In genomic region chr17:62300697-62301096, GRCh38 we compare ENCODE assay signal across 36 cellular contexts.
"Had no signal": no experiment of that assay in that cellular context is flagged by ENCODE, and none has a peak within 500 bp of the region (broad histone marks: within the 10 kb centered on the region; RNA-seq: fewer than 3 reads in every experiment).

No MANE protein-coding gene starts in this region.

- H3K4me1 ChIP-seq: ascending aorta had no signal

- H3K36me3 Mint-ChIP-seq: activated CD4-positive, alpha-beta memory T cell treated with anti-CD3 and anti-CD28 coated beads for 36 hours; activated CD8-positive, alpha-beta memory T cell treated with anti-CD3 and anti-CD28 coated beads, Interleukin-2, amount 10 ng/mL, durations not matched to agents 7 days and 5 days; activated naive CD4-positive, alpha-beta T cell treated with anti-CD3 and anti-CD28 coated beads, Interleukin-2, amount 10 ng/mL, durations not matched to agents 7 days and 5 days; activated naive CD8-positive, alpha-beta T cell; activated naive CD8-positive, alpha-beta T cell treated with anti-CD3 and anti-CD28 coated beads, Interleukin-2, amount 10 ng/mL, durations not matched to agents 7 days and 5 days; brain had no signal

- H3K27ac ChIP-seq: ascending aorta, cardiac muscle cell, VCaP had no signal

- H3K27me3 Mint-ChIP-seq: activated naive CD4-positive, alpha-beta T cell treated with anti-CD3 and anti-CD28 coated beads, Interleukin-2, amount 10 ng/mL, durations not matched to agents 7 days and 5 days had no signal

- H3K9me3 ChIP-seq: ascending aorta had no signal

- H3K27me3 ChIP-seq: ascending aorta, cardiac muscle cell had no signal

- H3K4me1 Mint-ChIP-seq: activated B cell treated with CpG ODN at 0.5 μM for 24 hours; activated CD4-positive, alpha-beta T cell treated with anti-CD3 and anti-CD28 coated beads, Interleukin-2, amount 10 ng/mL, durations not matched to agents 24 days and 14 days; activated CD8-positive, alpha-beta memory T cell treated with anti-CD3 and anti-CD28 coated beads, Interleukin-2, amount 10 ng/mL, durations not matched to agents 7 days and 5 days; activated naive CD4-positive, alpha-beta T cell treated with anti-CD3 and anti-CD28 coated beads, Interleukin-2, amount 10 ng/mL, durations not matched to agents 7 days and 5 days; activated naive CD4-positive, alpha-beta T cell treated with anti-CD3 and anti-CD28 coated beads, Interleukin-2, amount 50 U/mL, for 24 hours; activated naive CD8-positive, alpha-beta T cell treated with anti-CD3 and anti-CD28 coated beads, Interleukin-2, amount 10 ng/mL, durations not matched to agents 7 days and 5 days; activated naive CD8-positive, alpha-beta T cell treated with anti-CD3 and anti-CD28 coated beads, Interleukin-2, amount 50 U/mL, for 24 hours; brain; central memory CD8-positive, alpha-beta T cell had no signal

- H3K4me3 Mint-ChIP-seq: activated B cell treated with CpG ODN at 0.5 μM for 24 hours; activated CD4-positive, alpha-beta memory T cell treated with anti-CD3 and anti-CD28 coated beads for 36 hours; activated CD4-positive, alpha-beta T cell treated with anti-CD3 and anti-CD28 coated beads, Interleukin-2, amount 10 ng/mL, durations not matched to agents 24 days and 14 days; activated CD8-positive, alpha-beta memory T cell treated with anti-CD3 and anti-CD28 coated beads, Interleukin-2, amount 10 ng/mL, durations not matched to agents 7 days and 5 days; activated CD8-positive, alpha-beta T cell treated with anti-CD3 and anti-CD28 coated beads, Interleukin-2, amount 10 ng/mL, durations not matched to agents 7 days and 5 days; activated naive CD4-positive, alpha-beta T cell treated with anti-CD3 and anti-CD28 coated beads, Interleukin-2, amount 10 ng/mL, durations not matched to agents 7 days and 5 days; activated naive CD4-positive, alpha-beta T cell treated with anti-CD3 and anti-CD28 coated beads, Interleukin-2, amount 50 U/mL, for 24 hours; activated naive CD8-positive, alpha-beta T cell; activated naive CD8-positive, alpha-beta T cell treated with anti-CD3 and anti-CD28 coated beads, Interleukin-2, amount 10 ng/mL, durations not matched to agents 7 days and 5 days; activated naive CD8-positive, alpha-beta T cell treated with anti-CD3 and anti-CD28 coated beads, Interleukin-2, amount 50 U/mL, for 24 hours; activated T-cell treated with anti-CD3 and anti-CD28 coated beads, Interleukin-2, amount 50 U/mL, for 24 hours; brain; central memory CD8-positive, alpha-beta T cell; T-helper 2 cell treated with Interferon-gamma antibody and Interleukin-4, amounts not matched to agents 5 μg/mL and 100 μg/mL, for 36 hours had no signal

- DNase-seq: activated B cell treated with CpG ODN at 0.5 μM for 24 hours; activated CD4-positive, alpha-beta memory T cell treated with anti-CD3 and anti-CD28 coated beads for 36 hours; activated CD4-positive, alpha-beta T cell treated with anti-CD3 and anti-CD28 coated beads for 4 hours; activated CD4-positive, alpha-beta T cell treated with anti-CD3 and anti-CD28 coated beads, Interleukin-2, amount 10 ng/mL, durations not matched to agents 24 days and 14 days; activated CD4-positive, alpha-beta T cell treated with anti-CD3 and anti-CD28 coated beads, Interleukin-2, amount 50 U/mL, for 1 hour; activated CD4-positive, alpha-beta T cell treated with anti-CD3 and anti-CD28 coated beads, Interleukin-2, amount 50 U/mL, for 4 hours; activated CD4-positive, CD25-positive, alpha-beta regulatory T cell treated with anti-CD3 and anti-CD28 coated beads, Interleukin-2, amount 50 U/mL, for 72 hours; activated CD8-positive, alpha-beta memory T cell treated with anti-CD3 and anti-CD28 coated beads for 24 hours; activated CD8-positive, alpha-beta memory T cell treated with anti-CD3 and anti-CD28 coated beads, Interleukin-2, amount 10 ng/mL, durations not matched to agents 7 days and 5 days; activated CD8-positive, alpha-beta memory T cell treated with anti-CD3 and anti-CD28 coated beads, Interleukin-2, amount 50 U/mL, for 48 hours; activated CD8-positive, alpha-beta T cell treated with anti-CD3 and anti-CD28 coated beads, Interleukin-2, amount 10 ng/mL, durations not matched to agents 7 days and 5 days; activated effector memory CD4-positive, alpha-beta T cell treated with Interleukin-2 at 50 U/mL for 16 hours; activated gamma-delta T cell; activated naive CD4-positive, alpha-beta T cell treated with anti-CD3 and anti-CD28 coated beads, Interleukin-2, amount 10 ng/mL, durations not matched to agents 7 days and 5 days; activated naive CD4-positive, alpha-beta T cell treated with Interleukin-2 at 50 U/mL for 16 hours; activated naive CD8-positive, alpha-beta T cell treated with anti-CD3 and anti-CD28 coated beads, Interleukin-2, amount 10 ng/mL, durations not matched to agents 7 days and 5 days; activated naive CD8-positive, alpha-beta T cell treated with anti-CD3 and anti-CD28 coated beads, Interleukin-2, amount 50 U/mL, for 24 hours; activated T-cell treated with anti-CD3 and anti-CD28 coated beads, Interleukin-2, amount 50 U/mL, for 24 hours; activated T-cell treated with anti-CD3 and anti-CD28 coated beads, Interleukin-2, amount 50 U/mL, for 48 hours; amygdala; anterior cingulate cortex; caudate nucleus; cerebellar nuclear complex; T-helper 2 cell; T-helper 9 cell had no signal

- FAIRE-seq: bronchial epithelial cell, TTC549 had no signal

- ATAC-seq: activated CD8-positive, alpha-beta memory T cell treated with anti-CD3 and anti-CD28 coated beads, Interleukin-2, amount 10 ng/mL, durations not matched to agents 7 days and 5 days; activated CD8-positive, alpha-beta T cell treated with anti-CD3 and anti-CD28 coated beads, Interleukin-2, amount 10 ng/mL, durations not matched to agents 7 days and 5 days; activated naive CD8-positive, alpha-beta T cell treated with anti-CD3 and anti-CD28 coated beads, Interleukin-2, amount 50 U/mL, for 24 hours had no signal

- H3K4me3 ChIP-seq: ascending aorta, cardiac muscle cell had no signal

- H3K27ac Mint-ChIP-seq: activated B cell treated with CpG ODN at 0.5 μM for 24 hours; activated CD4-positive, alpha-beta memory T cell treated with anti-CD3 and anti-CD28 coated beads for 36 hours; activated CD4-positive, alpha-beta T cell treated with anti-CD3 and anti-CD28 coated beads, Interleukin-2, amount 10 ng/mL, durations not matched to agents 24 days and 14 days; activated CD8-positive, alpha-beta memory T cell treated with anti-CD3 and anti-CD28 coated beads, Interleukin-2, amount 10 ng/mL, durations not matched to agents 7 days and 5 days; activated CD8-positive, alpha-beta T cell treated with anti-CD3 and anti-CD28 coated beads, Interleukin-2, amount 10 ng/mL, durations not matched to agents 7 days and 5 days; activated naive CD4-positive, alpha-beta T cell treated with anti-CD3 and anti-CD28 coated beads, Interleukin-2, amount 10 ng/mL, durations not matched to agents 7 days and 5 days; activated naive CD4-positive, alpha-beta T cell treated with anti-CD3 and anti-CD28 coated beads, Interleukin-2, amount 50 U/mL, for 24 hours; activated naive CD8-positive, alpha-beta T cell; activated naive CD8-positive, alpha-beta T cell treated with anti-CD3 and anti-CD28 coated beads, Interleukin-2, amount 10 ng/mL, durations not matched to agents 7 days and 5 days; activated naive CD8-positive, alpha-beta T cell treated with anti-CD3 and anti-CD28 coated beads, Interleukin-2, amount 50 U/mL, for 24 hours; activated T-cell treated with anti-CD3 and anti-CD28 coated beads, Interleukin-2, amount 50 U/mL, for 24 hours; activated T-helper 2 cell treated with anti-CD3 and anti-CD28 coated beads, Interferon-gamma antibody, Interleukin-2, Interleukin-4, amounts not matched to agents 10 μg/mL and 5 μg/mL and 100 μg/mL, durations not matched to agents 14 hours and 24 hours and 36 hours; brain; T-helper 2 cell treated with Interferon-gamma antibody and Interleukin-4, amounts not matched to agents 5 μg/mL and 100 μg/mL, for 36 hours had no signal

- H3K36me3 ChIP-seq: ascending aorta, cardiac muscle cell had no signal
